32 cellular contexts compared by ENCODE assay signal in the genomic region with DNA sequence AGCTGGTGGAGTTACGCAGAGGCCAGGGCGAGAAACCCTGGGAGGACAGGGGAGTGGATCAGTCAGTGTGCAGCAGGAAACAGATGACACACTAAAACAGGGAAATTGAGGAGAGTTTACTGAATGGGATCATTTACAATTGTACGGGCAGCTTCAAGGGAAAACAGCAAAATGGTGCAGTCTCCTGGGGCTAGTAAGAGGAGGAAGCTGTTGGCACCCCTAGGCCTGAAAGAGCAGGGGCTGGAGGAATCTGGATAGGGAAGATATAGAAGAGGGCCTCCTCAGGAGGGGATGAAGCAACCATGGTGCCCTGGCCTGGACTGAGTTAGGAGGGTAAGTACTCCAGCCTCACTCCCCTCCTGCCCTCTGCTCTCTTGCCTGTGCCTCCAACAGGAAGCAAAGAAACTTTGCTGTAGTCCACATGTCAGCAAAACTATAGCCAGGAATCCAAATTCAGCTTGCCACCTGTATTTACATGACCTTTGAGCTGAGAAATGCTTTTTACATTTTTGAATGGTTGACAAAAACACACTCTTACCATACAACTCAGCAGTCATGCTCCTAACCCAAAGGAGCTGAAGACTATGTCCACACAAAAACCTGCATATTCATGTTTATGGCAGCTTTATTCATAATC. TPM values are rescaled to one million over a fixed set of nuclear protein-coding genes. Genes with fewer than 3 reads are reported as not detected.
"Had no signal": no experiment of that assay in that cellular context is flagged by ENCODE, and none has a peak within 500 bp of the region (broad histone marks: within the 10 kb centered on the region; RNA-seq: fewer than 3 reads in every experiment).

No MANE protein-coding gene starts in this region.

- H3K4me1 Mint-ChIP-seq: activated naive CD8-positive, alpha-beta T cell treated with anti-CD3 and anti-CD28 coated beads for 36 hours; central memory CD8-positive, alpha-beta T cell; stimulated activated effector memory CD8-positive, alpha-beta T cell treated with anti-CD3 and anti-CD28 coated beads, Interleukin-12 subunit alpha, Interleukin-12 subunit beta, amount 100 ng/mL, for 72 hours; stimulated activated naive CD8-positive, alpha-beta T cell treated with anti-CD3 and anti-CD28 coated beads, Interleukin-15, amount 100 ng/mL, for 72 hours had no signal

- H3K36me3 Mint-ChIP-seq: activated naive CD8-positive, alpha-beta T cell treated with anti-CD3 and anti-CD28 coated beads for 36 hours; naive thymus-derived CD4-positive, alpha-beta T cell; stimulated activated effector memory CD8-positive, alpha-beta T cell treated with anti-CD3 and anti-CD28 coated beads, Interleukin-12 subunit alpha, Interleukin-12 subunit beta, amount 100 ng/mL, for 72 hours had no signal

- DNase-seq: activated CD8-positive, alpha-beta memory T cell treated with anti-CD3 and anti-CD28 coated beads, Interleukin-2, amount 50 U/mL, for 48 hours; activated naive CD4-positive, alpha-beta T cell treated with Interleukin-2 at 50 U/mL for 16 hours; activated naive CD8-positive, alpha-beta T cell treated with anti-CD3 and anti-CD28 coated beads for 36 hours; activated T-cell treated with anti-CD3 and anti-CD28 coated beads, Interleukin-2, amount 50 U/mL, for 4 hours; colonic mucosa; dorsolateral prefrontal cortex; effector memory CD8-positive, alpha-beta T cell; heart left ventricle; islet precursor cell; left cardiac atrium; naive thymus-derived CD4-positive, alpha-beta T cell; occipital lobe; stimulated activated CD4-positive, alpha-beta T cell treated with anti-CD3 and anti-CD28 coated beads, Interleukin-2, amount 100 ng/mL, for 24 hours; stimulated activated naive CD8-positive, alpha-beta T cell treated with anti-CD3 and anti-CD28 coated beads, Interleukin-15, amount 100 ng/mL, for 72 hours; T-helper 9 cell had no signal

- H3K4me3 Mint-ChIP-seq: activated naive CD8-positive, alpha-beta T cell treated with anti-CD3 and anti-CD28 coated beads for 36 hours; activated T-cell treated with anti-CD3 and anti-CD28 coated beads, Interleukin-2, amount 50 U/mL, for 4 hours; central memory CD8-positive, alpha-beta T cell; effector memory CD8-positive, alpha-beta T cell; naive thymus-derived CD4-positive, alpha-beta T cell; neural crest cell; stimulated activated effector memory CD8-positive, alpha-beta T cell treated with anti-CD3 and anti-CD28 coated beads, Interleukin-12 subunit alpha, Interleukin-12 subunit beta, amount 100 ng/mL, for 72 hours; stimulated activated naive CD8-positive, alpha-beta T cell treated with anti-CD3 and anti-CD28 coated beads, Interleukin-15, amount 100 ng/mL, for 72 hours had no signal

- H3K9me3 ChIP-seq: breast epithelium, colonic mucosa, suprapubic skin had no signal

- H3K4me1 ChIP-seq: breast epithelium, colonic mucosa, tibial nerve had no signal

- H3K9me3 Mint-ChIP-seq: activated naive CD8-positive, alpha-beta T cell treated with anti-CD3 and anti-CD28 coated beads for 36 hours; activated T-cell treated with anti-CD3 and anti-CD28 coated beads, Interleukin-2, amount 50 U/mL, for 4 hours; activated T-helper 2 cell treated with anti-CD3 and anti-CD28 coated beads, Interferon-gamma antibody, Interleukin-2, Interleukin-4, amounts not matched to agents 10 μg/mL and 5 μg/mL and 100 μg/mL, durations not matched to agents 14 hours and 24 hours and 36 hours; central memory CD8-positive, alpha-beta T cell; effector memory CD8-positive, alpha-beta T cell; neural crest cell; stimulated activated effector memory CD8-positive, alpha-beta T cell treated with anti-CD3 and anti-CD28 coated beads, Interleukin-12 subunit alpha, Interleukin-12 subunit beta, amount 100 ng/mL, for 72 hours; stimulated activated naive CD8-positive, alpha-beta T cell treated with anti-CD3 and anti-CD28 coated beads, Interleukin-15, amount 100 ng/mL, for 72 hours had no signal

- H3K27me3 Mint-ChIP-seq: activated naive CD8-positive, alpha-beta T cell treated with anti-CD3 and anti-CD28 coated beads for 36 hours had no signal

- H3K27me3 ChIP-seq: breast epithelium, colonic mucosa, dorsolateral prefrontal cortex, heart left ventricle, suprapubic skin, tibial nerve had no signal

- H3K36me3 ChIP-seq: breast epithelium, colonic mucosa, heart left ventricle, suprapubic skin, tibial nerve had no signal

- H3K27ac ChIP-seq: breast epithelium, colonic mucosa, dorsolateral prefrontal cortex, heart left ventricle, suprapubic skin, tibial nerve had no signal

- H3K27ac Mint-ChIP-seq: activated naive CD8-positive, alpha-beta T cell treated with anti-CD3 and anti-CD28 coated beads for 36 hours; activated T-helper 2 cell treated with anti-CD3 and anti-CD28 coated beads, Interferon-gamma antibody, Interleukin-2, Interleukin-4, amounts not matched to agents 10 μg/mL and 5 μg/mL and 100 μg/mL, durations not matched to agents 14 hours and 24 hours and 36 hours; effector memory CD8-positive, alpha-beta T cell; naive thymus-derived CD4-positive, alpha-beta T cell; progenitor cell of endocrine pancreas; stimulated activated effector memory CD8-positive, alpha-beta T cell treated with anti-CD3 and anti-CD28 coated beads, Interleukin-12 subunit alpha, Interleukin-12 subunit beta, amount 100 ng/mL, for 72 hours; stimulated activated naive CD8-positive, alpha-beta T cell treated with anti-CD3 and anti-CD28 coated beads, Interleukin-15, amount 100 ng/mL, for 72 hours had no signal

- FAIRE-seq: astrocyte, endothelial cell of umbilical vein had no signal

- H3K4me3 ChIP-seq: breast epithelium, colonic mucosa, dorsolateral prefrontal cortex, heart left ventricle, lung, suprapubic skin, tibial nerve had no signal

- ATAC-seq: activated T-cell treated with anti-CD3 and anti-CD28 coated beads, Interleukin-2, amount 50 U/mL, for 4 hours; effector memory CD8-positive, alpha-beta T cell; esophagus mucosa; heart left ventricle; left cardiac atrium; naive thymus-derived CD4-positive, alpha-beta T cell; stimulated activated effector memory CD8-positive, alpha-beta T cell treated with anti-CD3 and anti-CD28 coated beads, Interleukin-12 subunit alpha, Interleukin-12 subunit beta, amount 100 ng/mL, for 72 hours; stimulated activated naive CD8-positive, alpha-beta T cell treated with anti-CD3 and anti-CD28 coated beads, Interleukin-15, amount 100 ng/mL, for 72 hours had no signal

RNA-seq across cellular contexts. Expression of a gene that starts 52.3 kb away (rescaled TPM):
- total RNA-seq: activated CD8-positive, alpha-beta memory T cell treated with anti-CD3 and anti-CD28 coated beads for 36 hours; activated naive CD8-positive, alpha-beta T cell treated with anti-CD3 and anti-CD28 coated beads for 36 hours; activated T-cell treated with anti-CD3 and anti-CD28 coated beads, Interleukin-2, amount 50 U/mL, for 4 hours; activated T-helper 2 cell treated with anti-CD3 and anti-CD28 coated beads, Interferon-gamma antibody, Interleukin-2, Interleukin-4, amounts not matched to agents 10 μg/mL and 5 μg/mL and 100 μg/mL, durations not matched to agents 14 hours and 24 hours and 36 hours; astrocyte; breast epithelium; colonic mucosa; endothelial cell of umbilical vein; esophagus mucosa; mesenteric fat pad; naive thymus-derived CD4-positive, alpha-beta T cell; neural crest cell; occipital lobe; progenitor cell of endocrine pancreas; skeletal muscle tissue; T-helper 1 cell treated with Interleukin-12 subunit alpha and Interleukin-12 subunit beta and Interleukin-4 antibody, amounts not matched to agents 30 ng/mL and 1 ng/mL, for 36 hours; urinary bladder had no signal
- polyA plus RNA-seq: endothelial cell of umbilical vein; lung; naive thymus-derived CD4-positive, alpha-beta T cell had no signal
